ENCODE assay signal across 20 cellular contexts in the genomic region with DNA sequence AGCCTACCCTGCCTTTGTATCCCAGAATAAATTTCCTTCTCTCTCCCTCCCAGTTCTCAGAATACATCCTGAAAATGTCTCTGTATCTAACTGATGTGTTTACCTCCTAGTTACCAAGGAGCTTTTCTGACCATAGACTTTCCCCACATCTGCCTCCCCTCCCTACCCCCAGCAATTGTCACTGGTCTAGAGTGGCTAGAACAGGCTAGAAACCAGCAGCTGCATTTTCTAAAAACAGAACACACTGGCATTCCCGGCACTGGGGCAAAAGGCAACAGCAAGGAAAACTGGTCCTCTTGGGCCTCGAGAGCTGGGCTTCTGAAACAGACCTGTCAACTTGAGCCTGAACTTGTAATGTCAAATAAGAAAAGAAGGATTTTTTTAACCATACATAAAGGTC. TPM values are rescaled to one million over a fixed set of nuclear protein-coding genes. Genes with fewer than 3 reads are reported as not detected.
"Had no signal": no experiment of that assay in that cellular context is flagged by ENCODE, and none has a peak within 500 bp of the region (broad histone marks: within the 10 kb centered on the region; RNA-seq: fewer than 3 reads in every experiment).

No MANE protein-coding gene starts in this region.

- H3K4me1 ChIP-seq: ascending aorta, tibial nerve had no signal

- DNase-seq: activated CD4-positive, alpha-beta memory T cell treated with anti-CD3 and anti-CD28 coated beads, Interleukin-2, amount 10 ng/mL, durations not matched to agents 7 days and 5 days; activated CD4-positive, alpha-beta T cell treated with anti-CD3 and anti-CD28 coated beads for 36 hours; activated gamma-delta T cell; activated naive CD8-positive, alpha-beta T cell treated with anti-CD3 and anti-CD28 coated beads for 36 hours; activated T-cell treated with anti-CD3 and anti-CD28 coated beads, Interleukin-2, amount 50 U/mL, for 48 hours; glutamatergic neuron; naive B cell; retina; small intestine; T-cell; T1000 had no signal

- H3K4me3 ChIP-seq: ascending aorta, tibial nerve had no signal

- H3K9me3 ChIP-seq: ascending aorta, neutrophil, tibial nerve had no signal

- ATAC-seq: activated CD4-positive, alpha-beta T cell treated with anti-CD3 and anti-CD28 coated beads for 36 hours; esophagus mucosa; stimulated activated memory B cell treated with anti-CD40 and anti-IgM and Interleukin-4, amounts not matched to agents 10 μg/mL and 1 μg/mL and 100 μg/mL, for 72 hours; T-cell had no signal

- H3K27ac ChIP-seq: ascending aorta, neutrophil, tibial nerve, VCaP had no signal

- H3K36me3 ChIP-seq: ascending aorta, tibial nerve had no signal

- H3K27me3 ChIP-seq: ascending aorta, neutrophil, tibial nerve had no signal

RNA-seq across cellular contexts. Expression of a gene that starts 16.4 kb away (rescaled TPM):
- total RNA-seq: ascending aorta, bronchial epithelial cell, fibroblast of villous mesenchyme, mesothelial cell of epicardium had no signal
